ENCODE assay signal across 8 cellular contexts in the genomic region with DNA sequence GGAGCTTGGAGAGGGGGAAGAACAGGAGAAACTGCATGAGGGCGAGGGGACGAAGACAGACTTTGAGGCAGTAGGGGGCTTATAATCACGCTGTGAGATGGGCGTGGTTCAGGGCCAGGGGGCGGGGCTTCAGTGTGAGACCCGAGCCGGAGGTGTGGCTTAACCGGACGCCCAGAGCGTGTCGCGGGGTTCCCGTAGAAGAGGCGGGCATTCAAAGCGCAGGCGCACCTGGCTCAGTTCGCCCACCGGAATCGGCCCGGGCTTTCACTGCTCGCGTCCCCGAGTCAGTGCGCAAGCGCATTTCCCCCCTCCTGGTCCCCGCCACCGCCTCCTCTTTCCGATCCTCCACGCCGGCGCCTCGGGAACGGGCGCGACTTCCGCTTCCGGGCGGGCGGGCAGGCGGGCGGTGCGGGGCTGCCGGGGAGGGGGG. TPM values are rescaled to one million over a fixed set of nuclear protein-coding genes. Genes with fewer than 3 reads are reported as not detected.
DNase-seq lines count a peak whose midpoint lies in the region; ATAC-seq and TF ChIP-seq lines count a peak whose summit lies in the region.

No MANE protein-coding gene starts in this region.

- peaks cover 28% of the 10 kb centered on the region for H3K4me1 ChIP-seq in muscle layer of colon (ENCODE audit: insufficient read depth, low read length)

- H3K27me3 ChIP-seq in muscle layer of colon (ENCODE audit: control insufficient read depth in 1 of 2, insufficient read depth in 2 of 2, low read length in 2 of 2): no peaks in the 10 kb centered on the region

- TF ChIP-seq POLR2A in erythroblast (IDR thresholded peaks at IDR 0.05; ENCODE audit: low read length): peak; percentile 57

- H3K27ac ChIP-seq in muscle layer of colon (ENCODE audit: low read depth, low read length): peak overlapping the region; percentile 93

- H3K9ac ChIP-seq in muscle layer of colon (ENCODE audit: low read length): no peak overlapping the region

- H3K9me3 ChIP-seq in muscle layer of colon (ENCODE audit: low read length): no peaks in the 10 kb centered on the region

- peaks cover 6% of the 10 kb centered on the region for H3K36me3 ChIP-seq in muscle layer of colon (ENCODE audit: insufficient read depth, low read length)

- ATAC-seq in GM21717 (IDR thresholded peaks at IDR 0.05; ENCODE audit: unreplicated experiment): peak; percentile 53

- peak; percentile 92 for DNase-seq in DMS153 treated with DMSO at 0.1 percent for 48 hours (lab: John Stamatoyannopoulos, UW; ENCODE audit: unreplicated experiment)
- peak; percentile 95 for DNase-seq in Jurkat, Clone E6-1 (ENCODE audit: low read depth, low spot score)
- peak; percentile 96 for DNase-seq in OCI-M2 (lab: John Stamatoyannopoulos, UW; ENCODE audit: unreplicated experiment)
- peak; percentile 99 for DNase-seq in activated T-cell treated with anti-CD3 and anti-CD28 coated beads for 48 hours (ENCODE audit: low read depth)
- DNase-seq in erythroblast (lab: John Stamatoyannopoulos, UW): peak; percentile 92 to 94
- peak; percentile 99 for DNase-seq in stimulated activated CD8-positive, alpha-beta memory T cell treated with anti-CD3 and anti-CD28 coated beads, Interleukin-4, amount 100 ng/mL, for 48 hours

- H3K4me3 ChIP-seq in Jurkat, Clone E6-1 (ENCODE audit: low read length): peak overlapping the region; percentile 91
- H3K4me3 ChIP-seq in muscle layer of colon (ENCODE audit: low read depth in 1 of 2, low read length in 2 of 2): peak overlapping the region; percentile 27 to 86

RNA-seq across cellular contexts. Expression of a gene that starts 0.2 kb away (rescaled TPM):
- 7.3 TPM for polyA plus RNA-seq in Jurkat, Clone E6-1 (2012; ENCODE audit: insufficient read depth, insufficient read length)

RNA-seq across cellular contexts. Expression of a gene that starts 5.1 kb away (rescaled TPM):
- 8.6 TPM for polyA plus RNA-seq in Jurkat, Clone E6-1 (2012; ENCODE audit: insufficient read depth, insufficient read length)

RNA-seq across cellular contexts. Expression of a gene that starts 5.9 kb away (rescaled TPM):
- 21.4 TPM for polyA plus RNA-seq in Jurkat, Clone E6-1 (2012; ENCODE audit: insufficient read depth, insufficient read length)

RNA-seq across cellular contexts. Expression of a gene that starts 19.1 kb away (rescaled TPM):
- 11.2 TPM for polyA plus RNA-seq in Jurkat, Clone E6-1 (2012; ENCODE audit: insufficient read depth, insufficient read length)

RNA-seq across cellular contexts. Expression of a gene that starts 24.6 kb away (rescaled TPM):
- 5.6 TPM for polyA plus RNA-seq in Jurkat, Clone E6-1 (2012; ENCODE audit: insufficient read depth, insufficient read length)

Comparison
In these comparisons a context has a peak if more than half of its experiments do, and no peak if none do; other contexts are left out.
1. Peak in every context shown above with its lines: DNase-seq, ATAC-seq, H3K4me3 ChIP-seq and H3K27ac ChIP-seq.